1 cellular context compared by ENCODE assay signal in the genomic region with DNA sequence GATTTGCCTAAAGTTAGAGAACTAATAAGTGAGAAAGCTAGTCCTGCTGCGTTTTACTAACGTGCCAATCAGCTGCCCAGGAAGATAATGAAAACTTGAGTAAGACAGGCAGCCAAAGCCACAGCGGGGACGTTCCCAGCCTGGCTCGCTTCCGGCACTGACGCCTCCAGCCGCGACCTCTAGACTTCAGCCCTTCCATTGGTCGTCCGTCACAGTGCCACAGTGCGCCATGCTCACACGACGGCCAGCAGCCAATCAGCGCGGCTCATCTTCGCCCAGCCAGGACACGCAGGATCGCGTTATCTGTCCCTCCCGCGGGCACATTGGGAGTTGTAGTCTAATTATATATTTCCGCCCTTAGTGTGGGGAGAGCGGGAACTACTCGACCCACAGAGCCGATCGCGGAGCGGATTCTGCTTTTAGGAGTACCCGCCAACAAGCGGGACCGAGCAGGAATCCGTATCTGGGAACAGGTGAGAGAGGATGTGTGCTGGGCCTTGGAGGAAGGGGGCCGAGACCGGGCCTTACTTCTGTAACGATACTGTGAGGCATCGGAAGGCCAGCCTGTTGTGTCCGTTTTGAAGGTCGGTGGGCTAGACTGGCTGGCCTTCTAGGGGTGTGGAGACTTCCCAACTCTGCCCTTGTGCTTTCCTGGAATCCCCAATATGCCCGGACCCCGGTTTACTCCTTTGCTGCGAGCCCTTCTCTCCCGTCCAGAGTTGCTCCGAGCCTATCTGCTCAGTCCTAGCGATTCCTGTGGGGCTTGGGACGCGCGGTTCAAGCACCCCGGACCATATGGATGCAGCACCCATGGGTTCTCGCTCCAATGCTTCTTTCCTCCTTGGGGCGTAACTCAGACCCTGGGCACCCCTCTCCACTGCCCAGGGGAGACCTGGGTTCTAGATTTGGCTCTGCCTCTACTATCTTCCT.
TF ChIP-seq lines count a peak whose summit lies in the region.

Gene FDPS, plus strand, starts transcription at position 374 of the 930 bp plus-strand sequence. CDS start 924 bp downstream, outside the sequence.

TF ChIP-seq in K562, 482 proteins besides CTCF, POLR2A, EP300 and RAD21 (continued from another document and continues in another):
- TF ChIP-seq, protein P1, sequence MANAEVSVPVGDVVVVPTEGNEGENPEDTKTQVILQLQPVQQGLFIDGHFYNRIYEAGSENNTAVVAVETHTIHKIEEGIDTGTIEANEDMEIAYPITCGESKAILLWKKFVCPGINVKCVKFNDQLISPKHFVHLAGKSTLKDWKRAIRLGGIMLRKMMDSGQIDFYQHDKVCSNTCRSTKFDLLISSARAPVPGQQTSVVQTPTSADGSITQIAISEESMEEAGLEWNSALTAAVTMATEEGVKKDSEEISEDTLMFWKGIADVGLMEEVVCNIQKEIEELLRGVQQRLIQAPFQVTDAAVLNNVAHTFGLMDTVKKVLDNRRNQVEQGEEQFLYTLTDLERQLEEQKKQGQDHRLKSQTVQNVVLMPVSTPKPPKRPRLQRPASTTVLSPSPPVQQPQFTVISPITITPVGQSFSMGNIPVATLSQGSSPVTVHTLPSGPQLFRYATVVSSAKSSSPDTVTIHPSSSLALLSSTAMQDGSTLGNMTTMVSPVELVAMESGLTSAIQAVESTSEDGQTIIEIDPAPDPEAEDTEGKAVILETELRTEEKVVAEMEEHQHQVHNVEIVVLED (CRISPR knock-in tag; IDR thresholded peaks at IDR 0.05): peak; percentile 82
- TF ChIP-seq, protein P2, sequence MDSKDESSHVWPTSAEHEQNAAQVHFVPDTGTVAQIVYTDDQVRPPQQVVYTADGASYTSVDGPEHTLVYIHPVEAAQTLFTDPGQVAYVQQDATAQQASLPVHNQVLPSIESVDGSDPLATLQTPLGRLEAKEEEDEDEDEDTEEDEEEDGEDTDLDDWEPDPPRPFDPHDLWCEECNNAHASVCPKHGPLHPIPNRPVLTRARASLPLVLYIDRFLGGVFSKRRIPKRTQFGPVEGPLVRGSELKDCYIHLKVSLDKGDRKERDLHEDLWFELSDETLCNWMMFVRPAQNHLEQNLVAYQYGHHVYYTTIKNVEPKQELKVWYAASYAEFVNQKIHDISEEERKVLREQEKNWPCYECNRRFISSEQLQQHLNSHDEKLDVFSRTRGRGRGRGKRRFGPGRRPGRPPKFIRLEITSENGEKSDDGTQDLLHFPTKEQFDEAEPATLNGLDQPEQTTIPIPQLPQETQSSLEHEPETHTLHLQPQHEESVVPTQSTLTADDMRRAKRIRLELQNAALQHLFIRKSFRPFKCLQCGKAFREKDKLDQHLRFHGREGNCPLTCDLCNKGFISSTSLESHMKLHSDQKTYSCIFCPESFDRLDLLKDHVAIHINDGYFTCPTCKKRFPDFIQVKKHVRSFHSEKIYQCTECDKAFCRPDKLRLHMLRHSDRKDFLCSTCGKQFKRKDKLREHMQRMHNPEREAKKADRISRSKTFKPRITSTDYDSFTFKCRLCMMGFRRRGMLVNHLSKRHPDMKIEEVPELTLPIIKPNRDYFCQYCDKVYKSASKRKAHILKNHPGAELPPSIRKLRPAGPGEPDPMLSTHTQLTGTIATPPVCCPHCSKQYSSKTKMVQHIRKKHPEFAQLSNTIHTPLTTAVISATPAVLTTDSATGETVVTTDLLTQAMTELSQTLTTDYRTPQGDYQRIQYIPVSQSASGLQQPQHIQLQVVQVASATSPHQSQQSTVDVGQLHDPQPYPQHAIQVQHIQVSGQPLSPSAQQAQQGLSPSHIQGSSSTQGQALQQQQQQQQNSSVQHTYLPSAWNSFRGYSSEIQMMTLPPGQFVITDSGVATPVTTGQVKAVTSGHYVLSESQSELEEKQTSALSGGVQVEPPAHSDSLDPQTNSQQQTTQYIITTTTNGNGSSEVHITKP (IDR thresholded peaks at IDR 0.05; ENCODE audit: partially characterized antibody): no peak
- TF ChIP-seq EWSR1 (IDR thresholded peaks at IDR 0.05; ENCODE audit: borderline replicate concordance, low read depth, partially characterized antibody) (no peak), GATAD2B (IDR thresholded peaks at IDR 0.05; ENCODE audit: borderline replicate concordance) (no peak), DLX4 (CRISPR knock-in tag; IDR thresholded peaks at IDR 0.05) (no peak), GTF2E2 (tag; IDR thresholded peaks at IDR 0.05) (no peak), MIER1 (IDR thresholded peaks at IDR 0.05; ENCODE audit: low read depth) (no peak), NR2F6 (CRISPR knock-in tag; IDR thresholded peaks at IDR 0.05) (no peak), MAX (CRISPR knock-in tag; IDR thresholded peaks at IDR 0.05) (peak; percentile 79), STAT5B (CRISPR knock-in tag; IDR thresholded peaks at IDR 0.05) (no peak), BCL6 (CRISPR knock-in tag; IDR thresholded peaks at IDR 0.05) (no peak), NELFE (IDR thresholded peaks at IDR 0.05; ENCODE audit: insufficient read depth, insufficient read length) (no peak), ZNF586 (CRISPR knock-in tag; conservative IDR thresholded peaks at IDR 0.05) (no peak), ZNF121 (CRISPR knock-in tag; conservative IDR thresholded peaks at IDR 0.05) (no peak), ZNF316 (IDR thresholded peaks at IDR 0.05) (no peak), SMARCA5 (IDR thresholded peaks at IDR 0.05) (no peak), RB1 (IDR thresholded peaks at IDR 0.05; ENCODE audit: low read depth) (peak; percentile 43), MAZ (CRISPR knock-in tag; conservative IDR thresholded peaks at IDR 0.05 in 1 of 2, IDR thresholded peaks at IDR 0.05 in 1 of 2) (peak in 1 of 2 experiments; percentile 59; a peak in 3 of 4 replicates), ZNF695 (CRISPR knock-in tag; IDR thresholded peaks at IDR 0.05) (no peak), PPARD (CRISPR knock-in tag; IDR thresholded peaks at IDR 0.05) (no peak), NFRKB (IDR thresholded peaks at IDR 0.05; ENCODE audit: low read depth) (peak; percentile 25; the same call in 1 of the 2 replicates), ARNT (IDR thresholded peaks at IDR 0.05) (no peak; a peak in 1 of 4 replicates), GABPB2 (CRISPR knock-in tag; conservative IDR thresholded peaks at IDR 0.05) (no peak), MYNN (IDR thresholded peaks at IDR 0.05) (no peak; the same call in 1 of the 2 replicates), MYNN (CRISPR knock-in tag; IDR thresholded peaks at IDR 0.05) (no peak), SRSF7 (optimal IDR thresholded peaks at IDR 0.05; ENCODE audit: low read depth, low read length) (no peak), TARDBP (IDR thresholded peaks at IDR 0.05) (0 out of 2 replicates have a peak, but pooled peaks have one; percentile 33)
- TF ChIP-seq, protein P3, sequence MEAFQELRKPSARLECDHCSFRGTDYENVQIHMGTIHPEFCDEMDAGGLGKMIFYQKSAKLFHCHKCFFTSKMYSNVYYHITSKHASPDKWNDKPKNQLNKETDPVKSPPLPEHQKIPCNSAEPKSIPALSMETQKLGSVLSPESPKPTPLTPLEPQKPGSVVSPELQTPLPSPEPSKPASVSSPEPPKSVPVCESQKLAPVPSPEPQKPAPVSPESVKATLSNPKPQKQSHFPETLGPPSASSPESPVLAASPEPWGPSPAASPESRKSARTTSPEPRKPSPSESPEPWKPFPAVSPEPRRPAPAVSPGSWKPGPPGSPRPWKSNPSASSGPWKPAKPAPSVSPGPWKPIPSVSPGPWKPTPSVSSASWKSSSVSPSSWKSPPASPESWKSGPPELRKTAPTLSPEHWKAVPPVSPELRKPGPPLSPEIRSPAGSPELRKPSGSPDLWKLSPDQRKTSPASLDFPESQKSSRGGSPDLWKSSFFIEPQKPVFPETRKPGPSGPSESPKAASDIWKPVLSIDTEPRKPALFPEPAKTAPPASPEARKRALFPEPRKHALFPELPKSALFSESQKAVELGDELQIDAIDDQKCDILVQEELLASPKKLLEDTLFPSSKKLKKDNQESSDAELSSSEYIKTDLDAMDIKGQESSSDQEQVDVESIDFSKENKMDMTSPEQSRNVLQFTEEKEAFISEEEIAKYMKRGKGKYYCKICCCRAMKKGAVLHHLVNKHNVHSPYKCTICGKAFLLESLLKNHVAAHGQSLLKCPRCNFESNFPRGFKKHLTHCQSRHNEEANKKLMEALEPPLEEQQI (IDR thresholded peaks at IDR 0.05): no peak
- TF ChIP-seq, protein P4, sequence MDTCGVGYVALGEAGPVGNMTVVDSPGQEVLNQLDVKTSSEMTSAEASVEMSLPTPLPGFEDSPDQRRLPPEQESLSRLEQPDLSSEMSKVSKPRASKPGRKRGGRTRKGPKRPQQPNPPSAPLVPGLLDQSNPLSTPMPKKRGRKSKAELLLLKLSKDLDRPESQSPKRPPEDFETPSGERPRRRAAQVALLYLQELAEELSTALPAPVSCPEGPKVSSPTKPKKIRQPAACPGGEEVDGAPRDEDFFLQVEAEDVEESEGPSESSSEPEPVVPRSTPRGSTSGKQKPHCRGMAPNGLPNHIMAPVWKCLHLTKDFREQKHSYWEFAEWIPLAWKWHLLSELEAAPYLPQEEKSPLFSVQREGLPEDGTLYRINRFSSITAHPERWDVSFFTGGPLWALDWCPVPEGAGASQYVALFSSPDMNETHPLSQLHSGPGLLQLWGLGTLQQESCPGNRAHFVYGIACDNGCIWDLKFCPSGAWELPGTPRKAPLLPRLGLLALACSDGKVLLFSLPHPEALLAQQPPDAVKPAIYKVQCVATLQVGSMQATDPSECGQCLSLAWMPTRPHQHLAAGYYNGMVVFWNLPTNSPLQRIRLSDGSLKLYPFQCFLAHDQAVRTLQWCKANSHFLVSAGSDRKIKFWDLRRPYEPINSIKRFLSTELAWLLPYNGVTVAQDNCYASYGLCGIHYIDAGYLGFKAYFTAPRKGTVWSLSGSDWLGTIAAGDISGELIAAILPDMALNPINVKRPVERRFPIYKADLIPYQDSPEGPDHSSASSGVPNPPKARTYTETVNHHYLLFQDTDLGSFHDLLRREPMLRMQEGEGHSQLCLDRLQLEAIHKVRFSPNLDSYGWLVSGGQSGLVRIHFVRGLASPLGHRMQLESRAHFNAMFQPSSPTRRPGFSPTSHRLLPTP (IDR thresholded peaks at IDR 0.05; ENCODE audit: borderline replicate concordance, extremely low read depth, insufficient read length): no peak
- TF ChIP-seq, protein P5, sequence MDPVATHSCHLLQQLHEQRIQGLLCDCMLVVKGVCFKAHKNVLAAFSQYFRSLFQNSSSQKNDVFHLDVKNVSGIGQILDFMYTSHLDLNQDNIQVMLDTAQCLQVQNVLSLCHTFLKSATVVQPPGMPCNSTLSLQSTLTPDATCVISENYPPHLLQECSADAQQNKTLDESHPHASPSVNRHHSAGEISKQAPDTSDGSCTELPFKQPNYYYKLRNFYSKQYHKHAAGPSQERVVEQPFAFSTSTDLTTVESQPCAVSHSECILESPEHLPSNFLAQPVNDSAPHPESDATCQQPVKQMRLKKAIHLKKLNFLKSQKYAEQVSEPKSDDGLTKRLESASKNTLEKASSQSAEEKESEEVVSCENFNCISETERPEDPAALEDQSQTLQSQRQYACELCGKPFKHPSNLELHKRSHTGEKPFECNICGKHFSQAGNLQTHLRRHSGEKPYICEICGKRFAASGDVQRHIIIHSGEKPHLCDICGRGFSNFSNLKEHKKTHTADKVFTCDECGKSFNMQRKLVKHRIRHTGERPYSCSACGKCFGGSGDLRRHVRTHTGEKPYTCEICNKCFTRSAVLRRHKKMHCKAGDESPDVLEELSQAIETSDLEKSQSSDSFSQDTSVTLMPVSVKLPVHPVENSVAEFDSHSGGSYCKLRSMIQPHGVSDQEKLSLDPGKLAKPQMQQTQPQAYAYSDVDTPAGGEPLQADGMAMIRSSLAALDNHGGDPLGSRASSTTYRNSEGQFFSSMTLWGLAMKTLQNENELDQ (CRISPR knock-in tag; IDR thresholded peaks at IDR 0.05; ENCODE audit: borderline replicate concordance): no peak
- TF ChIP-seq, protein P6, sequence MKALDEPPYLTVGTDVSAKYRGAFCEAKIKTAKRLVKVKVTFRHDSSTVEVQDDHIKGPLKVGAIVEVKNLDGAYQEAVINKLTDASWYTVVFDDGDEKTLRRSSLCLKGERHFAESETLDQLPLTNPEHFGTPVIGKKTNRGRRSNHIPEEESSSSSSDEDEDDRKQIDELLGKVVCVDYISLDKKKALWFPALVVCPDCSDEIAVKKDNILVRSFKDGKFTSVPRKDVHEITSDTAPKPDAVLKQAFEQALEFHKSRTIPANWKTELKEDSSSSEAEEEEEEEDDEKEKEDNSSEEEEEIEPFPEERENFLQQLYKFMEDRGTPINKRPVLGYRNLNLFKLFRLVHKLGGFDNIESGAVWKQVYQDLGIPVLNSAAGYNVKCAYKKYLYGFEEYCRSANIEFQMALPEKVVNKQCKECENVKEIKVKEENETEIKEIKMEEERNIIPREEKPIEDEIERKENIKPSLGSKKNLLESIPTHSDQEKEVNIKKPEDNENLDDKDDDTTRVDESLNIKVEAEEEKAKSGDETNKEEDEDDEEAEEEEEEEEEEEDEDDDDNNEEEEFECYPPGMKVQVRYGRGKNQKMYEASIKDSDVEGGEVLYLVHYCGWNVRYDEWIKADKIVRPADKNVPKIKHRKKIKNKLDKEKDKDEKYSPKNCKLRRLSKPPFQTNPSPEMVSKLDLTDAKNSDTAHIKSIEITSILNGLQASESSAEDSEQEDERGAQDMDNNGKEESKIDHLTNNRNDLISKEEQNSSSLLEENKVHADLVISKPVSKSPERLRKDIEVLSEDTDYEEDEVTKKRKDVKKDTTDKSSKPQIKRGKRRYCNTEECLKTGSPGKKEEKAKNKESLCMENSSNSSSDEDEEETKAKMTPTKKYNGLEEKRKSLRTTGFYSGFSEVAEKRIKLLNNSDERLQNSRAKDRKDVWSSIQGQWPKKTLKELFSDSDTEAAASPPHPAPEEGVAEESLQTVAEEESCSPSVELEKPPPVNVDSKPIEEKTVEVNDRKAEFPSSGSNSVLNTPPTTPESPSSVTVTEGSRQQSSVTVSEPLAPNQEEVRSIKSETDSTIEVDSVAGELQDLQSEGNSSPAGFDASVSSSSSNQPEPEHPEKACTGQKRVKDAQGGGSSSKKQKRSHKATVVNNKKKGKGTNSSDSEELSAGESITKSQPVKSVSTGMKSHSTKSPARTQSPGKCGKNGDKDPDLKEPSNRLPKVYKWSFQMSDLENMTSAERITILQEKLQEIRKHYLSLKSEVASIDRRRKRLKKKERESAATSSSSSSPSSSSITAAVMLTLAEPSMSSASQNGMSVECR (CRISPR knock-in tag; IDR thresholded peaks at IDR 0.05): peak; percentile 89
- TF ChIP-seq, protein P7, sequence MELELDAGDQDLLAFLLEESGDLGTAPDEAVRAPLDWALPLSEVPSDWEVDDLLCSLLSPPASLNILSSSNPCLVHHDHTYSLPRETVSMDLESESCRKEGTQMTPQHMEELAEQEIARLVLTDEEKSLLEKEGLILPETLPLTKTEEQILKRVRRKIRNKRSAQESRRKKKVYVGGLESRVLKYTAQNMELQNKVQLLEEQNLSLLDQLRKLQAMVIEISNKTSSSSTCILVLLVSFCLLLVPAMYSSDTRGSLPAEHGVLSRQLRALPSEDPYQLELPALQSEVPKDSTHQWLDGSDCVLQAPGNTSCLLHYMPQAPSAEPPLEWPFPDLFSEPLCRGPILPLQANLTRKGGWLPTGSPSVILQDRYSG (tag; conservative IDR thresholded peaks at IDR 0.05; ENCODE audit: low read depth): no peak
